ENCODE assay signal across 10 cellular contexts in genomic region chr9:133995012-133995896, GRCh38. TPM values are rescaled to one million over a fixed set of nuclear protein-coding genes. Genes with fewer than 3 reads are reported as not detected.
A peak's percentile ranks its signal among the peaks of the same experiment; 100 is the strongest.
DNase-seq lines count a peak whose midpoint lies in the region; ATAC-seq and TF ChIP-seq lines count a peak whose summit lies in the region.
"Had no signal": no experiment of that assay in that cellular context is flagged by ENCODE, and none has a peak within 500 bp of the region (broad histone marks: within the 10 kb centered on the region; RNA-seq: fewer than 3 reads in every experiment).

No MANE protein-coding gene starts in this region.

- no peaks in the 10 kb centered on the region for H3K79me2 ChIP-seq in DND-41 (ENCODE audit: insufficient read depth, low read length)

- no peak overlapping the region for H3K27ac Mint-ChIP-seq in HFFc6
- H3K27ac Mint-ChIP-seq: activated naive CD8-positive, alpha-beta T cell treated with anti-CD3 and anti-CD28 coated beads, Interleukin-2, amount 50 U/mL, for 24 hours had no signal

- no peak overlapping the region for H3K4me3 Mint-ChIP-seq in HFFc6

- no peak for ATAC-seq in DND-41 (ENCODE audit: insufficient read depth, low read depth)

- H3K27me3 Mint-ChIP-seq in HFFc6 (ENCODE audit: insufficient read depth) = no peaks in the 10 kb centered on the region; the same call in none of the 2 replicates

- no peak overlapping the region for H3K4me3 ChIP-seq in DND-41 (ENCODE audit: low read depth in 1 of 2, low read length in 2 of 2)

- peak; percentile 38 for TF ChIP-seq CTCF in DND-41 (IDR thresholded peaks at IDR 0.05; ENCODE audit: borderline replicate concordance, extremely low read depth, low read length, poor library complexity, severe bottlenecking)
- no peak for TF ChIP-seq CTCF in HFFc6 (IDR thresholded peaks at IDR 0.05)

- no peak overlapping the region for H3K27ac ChIP-seq in DND-41 (ENCODE audit: low read length)

- no peaks in the 10 kb centered on the region for H3K4me1 ChIP-seq in DND-41 (ENCODE audit: insufficient read depth, low read length)

- peaks cover 14% of the 10 kb centered on the region for H3K4me1 Mint-ChIP-seq in HFFc6 (ENCODE audit: low read depth)

- H3K36me3 ChIP-seq in DND-41 (ENCODE audit: insufficient read depth, low read length) = no peaks in the 10 kb centered on the region

- intact Hi-C loops in head of caudate nucleus (cut with DNase I) = loop anchor here (2.0 kb wide), 1 partner anchor 202 kb away; no protein-coding TSS in a partner anchor

- H3K27me3 ChIP-seq in DND-41 (ENCODE audit: insufficient read depth, low read length, poor library complexity) = no peaks in the 10 kb centered on the region

- DNase-seq in AG08395 (ENCODE audit: low spot score) (peak; percentile 38), DND-41 (peak; percentile 16), NCI-H1694 (lab: John Stamatoyannopoulos, UW) (peak; percentile 26), fibroblast of peridontal ligament (ENCODE audit: extremely low read depth) (peak; percentile 13), SKM-1 treated with dmso at 0.1 percent for 144 hours (lab: John Stamatoyannopoulos, UW; ENCODE audit: unreplicated experiment) (no peak), NOMO-1 treated with DMSO at 0.1 percent for 48 hours (lab: John Stamatoyannopoulos, UW; ENCODE audit: unreplicated experiment) (no peak), head of caudate nucleus (no peak), HFFc6 (no peak)

- H3K9me3 ChIP-seq in DND-41 (ENCODE audit: insufficient read depth, low read length, severe bottlenecking) = no peaks in the 10 kb centered on the region

- no peak overlapping the region for H2AFZ ChIP-seq in DND-41 (ENCODE audit: low read depth, low read length)

- H3K4me2 ChIP-seq in DND-41 (ENCODE audit: insufficient read depth, low read length) = no peak overlapping the region

- no peaks in the 10 kb centered on the region for H4K20me1 ChIP-seq in DND-41 (ENCODE audit: insufficient read depth, low read length)

- H3K9ac ChIP-seq in DND-41 (ENCODE audit: low read depth, low read length) = no peak overlapping the region

- no peaks in the 10 kb centered on the region for H3K36me3 Mint-ChIP-seq in HFFc6 (ENCODE audit: low read depth)
- H3K36me3 Mint-ChIP-seq: naive thymus-derived CD8-positive, alpha-beta T cell had no signal

- no peaks in the 10 kb centered on the region for H3K9me3 Mint-ChIP-seq in HFFc6
- H3K9me3 Mint-ChIP-seq: activated naive CD8-positive, alpha-beta T cell treated with anti-CD3 and anti-CD28 coated beads, Interleukin-2, amount 50 U/mL, for 24 hours; naive thymus-derived CD8-positive, alpha-beta T cell had no signal

RNA-seq across cellular contexts. Expression of gene VAV2, which starts 3.1 kb away (rescaled TPM):
- 10 to 100 TPM; 17.6 to 24.5 (median 21.7) TPM for total RNA-seq in HFFc6 (2021; fragmentation: NEBNext Ultra II Directional; extraction: Animal tissue kit (Norgen Biotek cat#: 25700))

RNA-seq across cellular contexts. Expression of gene BRD3OS, which starts 30.0 kb away (rescaled TPM):
- total RNA-seq in HFFc6 (2021; fragmentation: NEBNext Ultra II Directional; extraction: Animal tissue kit (Norgen Biotek cat#: 25700)) = 10 to 100 TPM; 28.7 to 36.8 (median 31.1) TPM

Comparison
In these comparisons a context has a peak if more than half of its experiments do, and no peak if none do; other contexts are left out.
1. DNase-seq: peak in AG08395 (single experiment), DND-41 (single experiment), NCI-H1694 (single experiment) and fibroblast of peridontal ligament (single experiment); none in SKM-1 treated with dmso at 0.1 percent for 144 hours (single experiment), NOMO-1 treated with DMSO at 0.1 percent for 48 hours (single experiment), head of caudate nucleus (0 of 42) and HFFc6 (single experiment).